In the genomic region with DNA sequence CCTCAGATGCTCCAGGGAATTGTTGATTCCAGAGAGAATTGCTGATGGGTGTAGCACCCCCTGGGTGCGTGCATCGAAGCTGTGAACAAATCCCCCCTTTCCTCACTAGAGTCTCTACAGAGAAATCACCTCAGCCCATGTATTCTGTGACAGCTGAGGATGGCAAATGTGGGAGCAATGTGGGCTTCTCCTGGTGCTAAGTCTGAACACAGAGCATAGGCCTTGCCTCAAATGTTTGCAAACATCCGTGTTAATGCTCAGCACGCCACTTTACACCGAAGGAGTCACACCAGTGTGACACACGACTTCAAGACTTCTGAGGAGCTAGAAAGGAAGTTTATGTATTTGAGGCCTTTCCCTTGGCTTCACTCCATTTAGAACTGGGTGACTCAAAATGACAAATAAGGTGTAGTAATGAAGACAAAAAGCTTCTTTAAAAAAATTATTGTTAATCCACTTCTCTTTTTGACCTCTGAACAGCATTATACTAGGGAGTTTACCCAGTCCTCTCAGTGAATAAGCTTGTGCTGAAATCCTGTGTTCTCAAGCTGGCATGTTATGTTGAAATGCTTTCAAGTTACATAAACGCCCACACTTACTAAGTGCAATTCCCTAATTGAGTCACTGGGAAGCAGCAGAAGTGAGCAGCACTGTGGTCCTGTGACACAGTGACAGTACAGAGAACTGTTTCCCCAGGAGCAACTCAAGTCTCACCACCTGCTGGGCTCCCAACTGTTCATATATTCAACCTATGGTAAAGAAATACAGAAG, we compare ENCODE assay signal across 8 cellular contexts.
DNase-seq lines count a peak whose midpoint lies in the region; ATAC-seq and TF ChIP-seq lines count a peak whose summit lies in the region.

No MANE protein-coding gene starts in this region.

- H3K9me3 ChIP-seq in PC-3 (ENCODE audit: low read length) (no peaks in the 10 kb centered on the region), endodermal cell (ENCODE audit: control insufficient read depth, low read length) (no peaks in the 10 kb centered on the region), mucosa of descending colon (no peaks in the 10 kb centered on the region), uterus (no peaks in the 10 kb centered on the region)

- H3K4me3 ChIP-seq in AG09309 (ENCODE audit: control insufficient read depth, low read depth, low read length) (no peak overlapping the region), PC-3 (ENCODE audit: low read length) (peak overlapping the region; percentile 3; the same call in 1 of the 2 replicates), endodermal cell (ENCODE audit: low read length) (no peak overlapping the region), mucosa of descending colon (no peak overlapping the region), uterus (no peak overlapping the region)

- peaks cover 5% of the 10 kb centered on the region for H3K36me3 Mint-ChIP-seq in endodermal cell (ENCODE audit: low read depth)

- intact Hi-C loops in PC-3 (cut with micrococcal nuclease) = loop anchor here (1.0 to 10.0 kb wide), 13 partner anchors 59 to 1257 kb away; a partner anchor contains a TSS
- intact Hi-C loops in mucosa of descending colon (cut with DNase I, micrococcal nuclease) = no loop called here
- intact Hi-C loops in uterus (cut with DNase I; ENCODE audit: low total_unique reads) = no loop called here

- WGBS in endodermal cell (ENCODE audit: insufficient coverage in 1 of 2, insufficient read length in 1 of 2), 2 experiments = 76 to 95% methylated on average over 4 to 7 of the region's 7 CpGs

- H3K4me1 Mint-ChIP-seq in endodermal cell = peaks cover 33% of the 10 kb centered on the region

- H2AFZ ChIP-seq in PC-3 (ENCODE audit: low read length) = peak overlapping the region; percentile 49

- TF ChIP-seq POLR2A in uterus (IDR thresholded peaks at IDR 0.05) = no peak

- H3K27ac Mint-ChIP-seq in endodermal cell = peak overlapping the region; percentile 72

- H3F3A ChIP-seq in PC-3 (ENCODE audit: low read length, unreplicated experiment) = peaks cover 18% of the 10 kb centered on the region

- H3K9me3 Mint-ChIP-seq in endodermal cell = no peaks in the 10 kb centered on the region

- peak; percentile 82 for DNase-seq in AG09309 (ENCODE audit: low read depth)
- DNase-seq in PC-3 = peak; percentile 100
- peak; percentile 81 for DNase-seq in endodermal cell
- DNase-seq in mucosa of descending colon = peak in 2 of 3 donors; percentile 27 to 52
- DNase-seq in uterus = no peak
- DNase-seq in D341Med (ENCODE audit: low spot score) = no peak

- peak overlapping the region; percentile 63 for H3K4me2 ChIP-seq in PC-3 (ENCODE audit: low read length)

- H3K27ac ChIP-seq in PC-3 (ENCODE audit: low read length) (peak overlapping the region; percentile 83), endodermal cell (ENCODE audit: low read depth, low read length) (no peak overlapping the region), uterus (no peak overlapping the region)

- no peak overlapping the region for H3K4me3 Mint-ChIP-seq in endodermal cell

- no peaks in the 10 kb centered on the region for H3K79me2 ChIP-seq in PC-3 (ENCODE audit: low read length)

- H3K9ac ChIP-seq in PC-3 (ENCODE audit: low read length) = peak overlapping the region; percentile 56
- no peak overlapping the region for H3K9ac ChIP-seq in endodermal cell (ENCODE audit: extremely low read depth, low read length, poor library complexity, severe bottlenecking)

- no peaks in the 10 kb centered on the region for H3K9me2 ChIP-seq in PC-3 (replicated peaks; ENCODE audit: low read length)

- ATAC-seq in GM18870 (IDR thresholded peaks at IDR 0.05; ENCODE audit: unreplicated experiment) (peak; percentile 81), HG03039 (IDR thresholded peaks at IDR 0.05; ENCODE audit: unreplicated experiment) (peak; percentile 90), PC-3 (peak; percentile 84), mucosa of descending colon (peak; percentile 93)

- H3K36me3 ChIP-seq in PC-3 (ENCODE audit: low read depth, low read length) (no peaks in the 10 kb centered on the region), endodermal cell (ENCODE audit: control insufficient read depth, insufficient read depth, low read length) (no peaks in the 10 kb centered on the region), mucosa of descending colon (ENCODE audit: low read depth) (no peaks in the 10 kb centered on the region), uterus (no peaks in the 10 kb centered on the region)

- no peaks in the 10 kb centered on the region for H4K20me1 ChIP-seq in PC-3 (ENCODE audit: low read length)

- H3K27me3 Mint-ChIP-seq in endodermal cell (ENCODE audit: insufficient read depth) = no peaks in the 10 kb centered on the region

- H3K4me1 ChIP-seq in PC-3 (ENCODE audit: insufficient read depth, low read length) (peaks cover 64% of the 10 kb centered on the region), endodermal cell (ENCODE audit: control insufficient read depth, insufficient read depth, low read length) (peaks cover 6% of the 10 kb centered on the region), mucosa of descending colon (ENCODE audit: low read depth) (peaks cover 25% of the 10 kb centered on the region), uterus (no peaks in the 10 kb centered on the region)

- CTCF ChIA-PET in PC-3 (lab: Charles Lee) = interaction anchor here (0.5 to 2.9 kb wide), 11 partner anchors 22 to 169 kb away, joined by 3 to 19 read pairs (median 4); no protein-coding TSS in a partner anchor

- BruUV-seq in PC-3 (replicated peaks; lab: Mats Ljungman, UMichigan) = TSS peak; percentile 63

- TF ChIP-seq CTCF in AG09309 (IDR thresholded peaks at IDR 0.05; ENCODE audit: control insufficient read depth, insufficient read depth, low read depth, low read length, missing control alignments) (peak; percentile 17), PC-3 (conservative IDR thresholded peaks at IDR 0.05; ENCODE audit: low read depth, low read length) (peak; percentile 54), endodermal cell (conservative IDR thresholded peaks at IDR 0.05) (peak; percentile 58), mucosa of descending colon (IDR thresholded peaks at IDR 0.05) (no peak), uterus (IDR thresholded peaks at IDR 0.05) (no peak)

- POLR2A ChIA-PET in PC-3 (lab: Charles Lee; ENCODE audit: unreplicated experiment) = interaction anchor here (0.6 to 1.0 kb wide), 7 partner anchors 69 to 1252 kb away, joined by 3 to 5 read pairs (median 4); no protein-coding TSS in a partner anchor

- no peaks in the 10 kb centered on the region for H3K27me3 ChIP-seq in PC-3 (ENCODE audit: low read length)
- H3K27me3 ChIP-seq in endodermal cell (ENCODE audit: control insufficient read depth, insufficient read depth, low read length, poor library complexity, severe bottlenecking) = no peaks in the 10 kb centered on the region
- H3K27me3 ChIP-seq in uterus = no peaks in the 10 kb centered on the region

Comparison
In these comparisons a context has a peak if more than half of its experiments do, and no peak if none do; other contexts are left out.
1. DNase-seq: peak in AG09309 (single experiment), PC-3 (single experiment), endodermal cell (single experiment) and mucosa of descending colon (2 of 3); none in uterus (0 of 2) and D341Med (single experiment).
2. CTCF ChIP-seq: peak in AG09309 (single experiment), PC-3 (single experiment) and endodermal cell (single experiment); none in mucosa of descending colon (single experiment) and uterus (0 of 4).
3. Peak in every context shown above with its lines, with median percentiles within 50 percentile points of each other: ATAC-seq.